Comparison of ENCODE assay signal across 1 cellular context in the genomic region with DNA sequence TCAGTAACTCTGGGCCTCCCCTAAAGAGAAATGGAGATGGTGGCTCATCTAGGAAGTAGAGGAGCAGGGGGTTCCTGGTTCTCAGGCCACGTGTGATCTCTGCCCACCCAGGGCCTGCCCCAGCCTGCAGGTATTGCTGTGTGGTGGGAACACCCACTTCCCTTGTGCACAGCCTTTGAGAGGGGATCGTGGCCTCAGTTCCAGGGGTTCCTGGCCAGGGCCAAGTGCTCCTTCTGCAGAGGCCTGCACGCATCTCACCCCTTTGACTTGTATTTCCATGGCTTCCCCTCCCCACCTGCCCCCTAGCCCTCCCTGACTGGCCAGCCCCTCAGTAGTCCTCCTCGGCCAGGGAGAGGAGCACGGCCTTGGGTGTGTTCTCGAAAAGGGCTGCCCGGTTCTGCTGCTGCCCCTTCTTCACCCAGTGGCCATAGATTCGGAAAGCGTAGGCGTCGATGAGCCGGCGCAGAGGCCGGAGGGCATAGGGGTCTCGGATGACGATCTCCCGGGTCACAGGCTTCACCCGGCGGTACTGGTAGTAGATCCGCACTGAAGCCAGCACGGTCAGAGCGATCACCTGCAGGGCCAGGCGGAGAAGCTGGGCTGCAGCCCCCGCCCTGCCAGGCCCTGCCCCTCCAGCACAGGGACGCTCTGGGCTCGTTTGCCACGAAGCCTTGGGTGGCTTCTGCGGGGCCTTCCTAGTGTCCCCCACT. TPM values are rescaled to one million over a fixed set of nuclear protein-coding genes. Genes with fewer than 3 reads are reported as not detected.
"Had no signal": no experiment of that assay in that cellular context is flagged by ENCODE, and none has a peak within 500 bp of the region (broad histone marks: within the 10 kb centered on the region; RNA-seq: fewer than 3 reads in every experiment).

No MANE protein-coding gene starts in this region.

RNA-seq across cellular contexts. Expression of a gene that starts 11.9 kb away (rescaled TPM):
- total RNA-seq: body of pancreas had no signal
